Comparison of ENCODE assay signal across 2 cellular contexts in genomic region chr4:76454073-76454472, GRCh38. TPM values are rescaled to one million over a fixed set of nuclear protein-coding genes. Genes with fewer than 3 reads are reported as not detected.
"Had no signal": no experiment of that assay in that cellular context is flagged by ENCODE, and none has a peak within 500 bp of the region (broad histone marks: within the 10 kb centered on the region; RNA-seq: fewer than 3 reads in every experiment).

No MANE protein-coding gene starts in this region.

RNA-seq across cellular contexts. Expression of gene CCDC158, which starts 33.1 kb away (rescaled TPM):
- total RNA-seq: vagina had no signal
- polyA plus RNA-seq: stomach had no signal
